11 cellular contexts compared by ENCODE assay signal in genomic region chr1:41800237-41800902, GRCh38.
A peak's percentile ranks its signal among the peaks of the same experiment; 100 is the strongest.
DNase-seq lines count a peak whose midpoint lies in the region; ATAC-seq and TF ChIP-seq lines count a peak whose summit lies in the region.
"Had no signal": no experiment of that assay in that cellular context is flagged by ENCODE, and none has a peak within 500 bp of the region (broad histone marks: within the 10 kb centered on the region; RNA-seq: fewer than 3 reads in every experiment).

No MANE protein-coding gene starts in this region.

- no peak for TF ChIP-seq EP300 in transverse colon (IDR thresholded peaks at IDR 0.05; ENCODE audit: low read depth)

- ATAC-seq in GM19395 (IDR thresholded peaks at IDR 0.05; ENCODE audit: unreplicated experiment), result peak; percentile 46
- peak; percentile 31 to 84 (median 72) for ATAC-seq in heart right ventricle
- ATAC-seq in HG02870 (IDR thresholded peaks at IDR 0.05; ENCODE audit: unreplicated experiment), result no peak

- 39 to 51% methylated on average over 2 of the region's 2 CpGs for WGBS in heart right ventricle, 2 donors
- 62% methylated on average over 2 of the region's 2 CpGs; no CpG with 5 or more reads in 1 of the 2 donors for WGBS in transverse colon (ENCODE audit: low coverage in 1 of 2), 2 donors

- no peaks in the 10 kb centered on the region for H3K9me3 Mint-ChIP-seq in CD4-positive, alpha-beta memory T cell
- H3K9me3 Mint-ChIP-seq in IgD-negative memory B cell, result no peaks in the 10 kb centered on the region

- no peaks in the 10 kb centered on the region for H3K27me3 ChIP-seq in CD4-positive, alpha-beta memory T cell (ENCODE audit: insufficient read depth, low read length)
- H3K27me3 ChIP-seq in heart right ventricle, result no peaks in the 10 kb centered on the region
- no peaks in the 10 kb centered on the region for H3K27me3 ChIP-seq in transverse colon

- TF ChIP-seq POLR2A in transverse colon (IDR thresholded peaks at IDR 0.05), result no peak

- no peak for DNase-seq in CD4-positive, alpha-beta memory T cell
- peak; percentile 29 to 80 for DNase-seq in heart right ventricle
- DNase-seq in transverse colon, result no peak
- no peak for DNase-seq in coronary artery (ENCODE audit: low spot score)
- no peak for DNase-seq in DMS 273 treated with DMSO at 0.1 percent for 48 hours (lab: John Stamatoyannopoulos, UW)
- DNase-seq: DMS53, H7, kidney glomerular epithelial cell had no signal

- H3K4me3 ChIP-seq in CD4-positive, alpha-beta memory T cell (ENCODE audit: low read length in 2 of 2), result no peak overlapping the region
- no peak overlapping the region for H3K4me3 ChIP-seq in heart right ventricle
- no peak overlapping the region for H3K4me3 ChIP-seq in transverse colon
- no peak overlapping the region for H3K4me3 ChIP-seq in coronary artery

- peaks cover 62% of the 10 kb centered on the region for H3K4me1 ChIP-seq in CD4-positive, alpha-beta memory T cell (ENCODE audit: insufficient read depth, low read length)
- peaks cover 0 to 53% (median 6%) of the 10 kb centered on the region in 9 donors for H3K4me1 ChIP-seq in heart right ventricle
- H3K4me1 ChIP-seq in transverse colon, result peaks cover 0 to 8% (median 0%) of the 10 kb centered on the region in 4 donors

- no peak overlapping the region for H3K27ac ChIP-seq in CD4-positive, alpha-beta memory T cell (ENCODE audit: low read depth, low read length)
- H3K27ac ChIP-seq in heart right ventricle (peak overlapping the region in 2 of 10 donors; percentile 12 to 21), transverse colon (no peak overlapping the region), coronary artery (no peak overlapping the region)

- CTCF ChIA-PET in CD4-positive, alpha-beta memory T cell (lab: Charles Lee; ENCODE audit: partially characterized antibody), result no interaction called here

- peaks cover 0 to 7% of the 10 kb centered on the region in 2 donors for H3K36me3 Mint-ChIP-seq in CD4-positive, alpha-beta memory T cell
- H3K36me3 Mint-ChIP-seq in IgD-negative memory B cell, result no peaks in the 10 kb centered on the region

- H3K36me3 ChIP-seq in CD4-positive, alpha-beta memory T cell (ENCODE audit: insufficient read depth, low read length), result no peaks in the 10 kb centered on the region
- H3K36me3 ChIP-seq in heart right ventricle, result no peaks in the 10 kb centered on the region
- H3K36me3 ChIP-seq in transverse colon, result no peaks in the 10 kb centered on the region

- no peaks in the 10 kb centered on the region for H3K9me3 ChIP-seq in CD4-positive, alpha-beta memory T cell (ENCODE audit: control insufficient read depth in 1 of 2, low read length in 2 of 2)
- H3K9me3 ChIP-seq in heart right ventricle (peaks cover 0 to 3% (median 0%) of the 10 kb centered on the region in 11 donors), transverse colon (no peaks in the 10 kb centered on the region)

- POLR2A ChIA-PET in CD4-positive, alpha-beta memory T cell (lab: Charles Lee; ENCODE audit: partially characterized antibody), result interaction anchor here (0.5 to 0.8 kb wide), 3 partner anchors 11 to 709 kb away, joined by 3 to 5 read pairs (median 3); no protein-coding TSS in a partner anchor

- intact Hi-C loops in CD4-positive, alpha-beta memory T cell (cut with micrococcal nuclease), result loop anchor here (5.0 kb wide), 1 partner anchor 237 kb away; no protein-coding TSS in a partner anchor
- intact Hi-C loops in heart right ventricle (cut with DNase I) (loop anchor here in 2 of 10 donors (10.0 kb wide), 3 partner anchors 114 to 374 kb away; partner anchors contain the start of gene HIVEP3 (in 1 of the 2)), transverse colon (cut with DNase I; ENCODE audit: low total_unique reads) (no loop called here)

- H3K4me3 Mint-ChIP-seq in CD4-positive, alpha-beta memory T cell, result peak overlapping the region in 2 of 8 donors; percentile 6 to 9
- H3K4me3 Mint-ChIP-seq in IgD-negative memory B cell, result peak overlapping the region in 3 of 4 donors; percentile 24 to 89 (median 34)

- TF ChIP-seq CTCF in heart right ventricle (IDR thresholded peaks at IDR 0.05), result no peak
- TF ChIP-seq CTCF in transverse colon (IDR thresholded peaks at IDR 0.05), result no peak
- no peak for TF ChIP-seq CTCF in coronary artery (IDR thresholded peaks at IDR 0.05)

- peaks cover 49 to 68% (median 58%) of the 10 kb centered on the region in 4 donors for H3K4me1 Mint-ChIP-seq in CD4-positive, alpha-beta memory T cell
- H3K4me1 Mint-ChIP-seq in IgD-negative memory B cell, result peaks cover 44 to 53% (median 48%) of the 10 kb centered on the region in 3 donors

- peak overlapping the region in 5 of 7 donors; percentile 0 to 71 (median 53) for H3K27ac Mint-ChIP-seq in CD4-positive, alpha-beta memory T cell
- peak overlapping the region in 2 of 3 donors; percentile 38 to 73 for H3K27ac Mint-ChIP-seq in IgD-negative memory B cell

- in situ Hi-C loops in transverse colon (cut with MboI; ENCODE audit: low pct_ligation_motif_present in 1 of 4, low pct_unique_long_range_greater_than_20kb in 1 of 4, low sequenced_read_pairs in 3 of 4), result no loop called here

- H3K27me3 Mint-ChIP-seq in CD4-positive, alpha-beta memory T cell, result no peaks in the 10 kb centered on the region
- H3K27me3 Mint-ChIP-seq in IgD-negative memory B cell, result peaks cover 3% of the 10 kb centered on the region

Comparison
In these comparisons a context has a peak if more than half of its experiments do, and no peak if none do; other contexts are left out.
1. DNase-seq: peak in heart right ventricle (2 of 2); none in CD4-positive, alpha-beta memory T cell (0 of 5), transverse colon (single experiment), coronary artery (single experiment) and DMS 273 treated with DMSO at 0.1 percent for 48 hours (single experiment).